Comparison of ENCODE assay signal across 24 cellular contexts in the genomic region with DNA sequence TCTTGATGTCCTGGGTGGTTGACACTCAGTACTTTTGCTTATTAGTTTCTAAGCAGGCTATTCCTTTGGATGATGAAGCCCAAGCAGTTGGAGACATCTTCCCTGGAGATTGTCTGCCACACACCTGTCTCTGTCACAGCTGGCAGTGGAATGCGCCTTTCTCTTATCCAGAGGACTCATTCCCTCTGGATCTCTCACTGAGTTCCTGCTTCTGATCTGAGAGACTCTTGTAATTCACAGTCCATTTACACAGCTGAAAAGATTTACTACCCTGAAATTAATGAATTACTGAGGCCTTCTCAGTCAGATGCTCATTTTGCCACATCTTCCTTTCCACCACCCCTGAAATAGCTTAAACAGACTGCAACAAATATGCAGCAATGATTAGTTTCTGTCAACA. TPM values are rescaled to one million over a fixed set of nuclear protein-coding genes. Genes with fewer than 3 reads are reported as not detected.
"Had no signal": no experiment of that assay in that cellular context is flagged by ENCODE, and none has a peak within 500 bp of the region (broad histone marks: within the 10 kb centered on the region; RNA-seq: fewer than 3 reads in every experiment).

No MANE protein-coding gene starts in this region.

- H3K4me3 Mint-ChIP-seq: activated B cell treated with CpG ODN at 0.5 μM for 24 hours; activated CD4-positive, alpha-beta memory T cell treated with anti-CD3 and anti-CD28 coated beads, Interleukin-2, amount 10 ng/mL, durations not matched to agents 7 days and 5 days; activated CD8-positive, alpha-beta memory T cell treated with anti-CD3 and anti-CD28 coated beads, Interleukin-2, amount 10 ng/mL, durations not matched to agents 7 days and 5 days; activated naive CD8-positive, alpha-beta T cell treated with anti-CD3 and anti-CD28 coated beads, Interleukin-2, amount 10 ng/mL, durations not matched to agents 7 days and 5 days; activated T-helper 17 cell treated with anti-CD3 and anti-CD28 coated beads, Interleukin-2, amount 50 U/mL, for 72 hours; natural killer cell treated with Interleukin-12 subunit alpha and Interleukin-12 subunit beta and Interleukin-15 and Interleukin-18, amount 100 ng/mL, for 72 hours; T-helper 2 cell treated with Interferon-gamma antibody and Interleukin-4, amounts not matched to agents 5 μg/mL and 100 μg/mL, for 36 hours had no signal

- H3K27me3 ChIP-seq: body of pancreas, esophagus squamous epithelium, sigmoid colon, thyroid gland had no signal

- H3K9me3 ChIP-seq: body of pancreas, esophagus squamous epithelium, lower lobe of right lung, sigmoid colon, thyroid gland had no signal

- H3K4me1 Mint-ChIP-seq: activated CD4-positive, alpha-beta memory T cell treated with anti-CD3 and anti-CD28 coated beads, Interleukin-2, amount 10 ng/mL, durations not matched to agents 7 days and 5 days; activated CD8-positive, alpha-beta memory T cell treated with anti-CD3 and anti-CD28 coated beads, Interleukin-2, amount 10 ng/mL, durations not matched to agents 7 days and 5 days; activated naive CD8-positive, alpha-beta T cell treated with anti-CD3 and anti-CD28 coated beads, Interleukin-2, amount 10 ng/mL, durations not matched to agents 7 days and 5 days; activated T-helper 17 cell treated with anti-CD3 and anti-CD28 coated beads, Interleukin-2, amount 50 U/mL, for 72 hours had no signal

- H3K27ac ChIP-seq: body of pancreas, esophagus squamous epithelium, lower lobe of right lung, sigmoid colon, thyroid gland had no signal

- ATAC-seq: activated CD8-positive, alpha-beta memory T cell treated with anti-CD3 and anti-CD28 coated beads, Interleukin-2, amount 10 ng/mL, durations not matched to agents 7 days and 5 days; activated T-helper 17 cell treated with anti-CD3 and anti-CD28 coated beads, Interleukin-2, amount 50 U/mL, for 72 hours; body of pancreas; left cardiac atrium; lower lobe of right lung; natural killer cell treated with Interleukin-12 subunit alpha and Interleukin-12 subunit beta and Interleukin-15 and Interleukin-18, amount 100 ng/mL, for 72 hours had no signal

- H3K36me3 ChIP-seq: esophagus squamous epithelium, lower lobe of right lung, sigmoid colon, thyroid gland had no signal

- DNase-seq: activated B cell treated with CpG ODN at 0.5 μM for 24 hours; activated CD4-positive, alpha-beta memory T cell treated with anti-CD3 and anti-CD28 coated beads, Interleukin-2, amount 10 ng/mL, durations not matched to agents 7 days and 5 days; activated CD4-positive, alpha-beta T cell treated with anti-CD3 and anti-CD28 coated beads for 4 hours; activated CD8-positive, alpha-beta memory T cell treated with anti-CD3 and anti-CD28 coated beads, Interleukin-2, amount 10 ng/mL, durations not matched to agents 7 days and 5 days; activated naive CD4-positive, alpha-beta T cell treated with Interleukin-2 at 50 U/mL for 16 hours; activated naive CD8-positive, alpha-beta T cell treated with anti-CD3 and anti-CD28 coated beads, Interleukin-2, amount 10 ng/mL, durations not matched to agents 7 days and 5 days; activated T-cell treated with anti-CD3 and anti-CD28 coated beads, Interleukin-2, amount 50 U/mL, for 1 hour; body of pancreas; dermis blood vessel endothelial cell; effector memory CD4-positive, alpha-beta T cell; esophagus squamous epithelium; left cardiac atrium; lower lobe of right lung; nucleus accumbens; sigmoid colon; stimulated activated CD8-positive, alpha-beta memory T cell treated with anti-CD3 and anti-CD28 coated beads, Interleukin-4, amount 100 ng/mL, for 48 hours; stimulated activated naive CD4-positive, alpha-beta T cell treated with Interleukin-2 at 50 U/mL for 16 hours; thyroid gland had no signal

- H3K36me3 Mint-ChIP-seq: activated CD8-positive, alpha-beta memory T cell treated with anti-CD3 and anti-CD28 coated beads, Interleukin-2, amount 10 ng/mL, durations not matched to agents 7 days and 5 days; activated naive CD8-positive, alpha-beta T cell treated with anti-CD3 and anti-CD28 coated beads, Interleukin-2, amount 10 ng/mL, durations not matched to agents 7 days and 5 days; natural killer cell treated with Interleukin-12 subunit alpha and Interleukin-12 subunit beta and Interleukin-15 and Interleukin-18, amount 100 ng/mL, for 72 hours had no signal

- FAIRE-seq: TTC549 had no signal

- H3K27me3 Mint-ChIP-seq: activated B cell treated with CpG ODN at 0.5 μM for 24 hours had no signal

- H3K4me1 ChIP-seq: esophagus squamous epithelium, lower lobe of right lung, sigmoid colon, thyroid gland had no signal

- H3K4me3 ChIP-seq: body of pancreas, esophagus squamous epithelium, lower lobe of right lung, sigmoid colon had no signal

- H3K9me3 Mint-ChIP-seq: activated CD4-positive, alpha-beta memory T cell treated with anti-CD3 and anti-CD28 coated beads, Interleukin-2, amount 10 ng/mL, durations not matched to agents 7 days and 5 days; activated naive CD8-positive, alpha-beta T cell treated with anti-CD3 and anti-CD28 coated beads, Interleukin-2, amount 10 ng/mL, durations not matched to agents 7 days and 5 days; activated T-helper 17 cell treated with anti-CD3 and anti-CD28 coated beads, Interleukin-2, amount 50 U/mL, for 72 hours; natural killer cell treated with Interleukin-12 subunit alpha and Interleukin-12 subunit beta and Interleukin-15 and Interleukin-18, amount 100 ng/mL, for 72 hours; T-helper 2 cell treated with Interferon-gamma antibody and Interleukin-4, amounts not matched to agents 5 μg/mL and 100 μg/mL, for 36 hours had no signal

- H3K27ac Mint-ChIP-seq: activated B cell treated with CpG ODN at 0.5 μM for 24 hours; activated CD4-positive, alpha-beta memory T cell treated with anti-CD3 and anti-CD28 coated beads, Interleukin-2, amount 10 ng/mL, durations not matched to agents 7 days and 5 days; activated CD8-positive, alpha-beta memory T cell treated with anti-CD3 and anti-CD28 coated beads, Interleukin-2, amount 10 ng/mL, durations not matched to agents 7 days and 5 days; activated naive CD8-positive, alpha-beta T cell treated with anti-CD3 and anti-CD28 coated beads, Interleukin-2, amount 10 ng/mL, durations not matched to agents 7 days and 5 days; activated T-helper 17 cell treated with anti-CD3 and anti-CD28 coated beads, Interleukin-2, amount 50 U/mL, for 72 hours; natural killer cell treated with Interleukin-12 subunit alpha and Interleukin-12 subunit beta and Interleukin-15 and Interleukin-18, amount 100 ng/mL, for 72 hours; T-helper 2 cell treated with Interferon-gamma antibody and Interleukin-4, amounts not matched to agents 5 μg/mL and 100 μg/mL, for 36 hours had no signal

RNA-seq across cellular contexts. Expression of a gene that starts 15.9 kb away (rescaled TPM):
- total RNA-seq: activated CD4-positive, alpha-beta memory T cell treated with anti-CD3 and anti-CD28 coated beads, Interleukin-2, amount 10 ng/mL, durations not matched to agents 7 days and 5 days; activated naive CD8-positive, alpha-beta T cell treated with anti-CD3 and anti-CD28 coated beads, Interleukin-2, amount 10 ng/mL, durations not matched to agents 7 days and 5 days; activated T-helper 17 cell treated with anti-CD3 and anti-CD28 coated beads, Interleukin-2, amount 50 U/mL, for 72 hours; body of pancreas; cardiac septum; dermis blood vessel endothelial cell; esophagus squamous epithelium; lower lobe of right lung; natural killer cell treated with Interleukin-12 subunit alpha and Interleukin-12 subunit beta and Interleukin-15 and Interleukin-18, amount 100 ng/mL, for 72 hours; sigmoid colon; thyroid gland; ureter had no signal
- polyA plus RNA-seq: sigmoid colon had no signal
